In the genomic region with DNA sequence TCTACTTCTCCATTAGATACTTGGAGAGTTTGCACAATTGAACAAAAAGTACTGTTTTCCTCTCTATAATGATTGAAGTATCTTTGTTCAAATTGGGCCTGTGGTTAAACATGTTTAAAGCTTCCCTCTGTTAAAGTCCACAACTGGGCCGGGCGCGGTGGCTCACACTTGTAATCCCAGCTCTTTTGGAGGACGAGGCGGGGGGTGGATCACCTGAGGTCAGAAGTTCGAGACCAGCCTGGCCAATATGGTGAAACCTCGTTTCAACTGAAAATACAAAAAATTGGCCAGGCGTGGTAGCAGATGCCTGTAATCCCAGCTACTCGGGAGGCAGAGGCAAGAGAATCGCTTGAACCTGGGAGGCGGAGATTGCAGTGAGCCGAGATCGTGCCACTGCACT, we compare ENCODE assay signal across 4 cellular contexts. TPM values are rescaled to one million over a fixed set of nuclear protein-coding genes. Genes with fewer than 3 reads are reported as not detected.
"Had no signal": no experiment of that assay in that cellular context is flagged by ENCODE, and none has a peak within 500 bp of the region (broad histone marks: within the 10 kb centered on the region; RNA-seq: fewer than 3 reads in every experiment).

No MANE protein-coding gene starts in this region.

RNA-seq across cellular contexts. Expression of a gene that starts 31.8 kb away (rescaled TPM):
- total RNA-seq: HT-29, PC-3, SK-MEL-5 had no signal
- polyA plus RNA-seq: SK-N-SH had no signal
